In genomic region chr15:68819451-68820204, GRCh38 we compare ENCODE assay signal across 8 cellular contexts. TPM values are rescaled to one million over a fixed set of nuclear protein-coding genes. Genes with fewer than 3 reads are reported as not detected.
DNase-seq lines count a peak whose midpoint lies in the region; ATAC-seq and TF ChIP-seq lines count a peak whose summit lies in the region.

No MANE protein-coding gene starts in this region.

- H3K4me1 ChIP-seq in OCI-LY1 (ENCODE audit: insufficient read depth, low read length, severe bottlenecking) (peaks cover 43% of the 10 kb centered on the region), foreskin keratinocyte (no peaks in the 10 kb centered on the region), neuronal stem cell (ENCODE audit: control insufficient read depth in 2 of 2, insufficient read depth in 1 of 2, low read depth in 1 of 2, low read length in 2 of 2) (peaks cover 14 to 16% of the 10 kb centered on the region in 2 donors), aorta (ENCODE audit: control insufficient read depth in 1 of 2, insufficient read depth in 2 of 2, low read length in 2 of 2) (no peaks in the 10 kb centered on the region)

- H3K36me3 ChIP-seq in OCI-LY1 (ENCODE audit: insufficient read depth, low read length) (peaks cover 31% of the 10 kb centered on the region; the same call in 1 of the 2 replicates), neuronal stem cell (replicated peaks in 1 of 2; ENCODE audit: control insufficient read depth in 2 of 2, insufficient read depth in 2 of 2, low read length in 2 of 2) (peaks cover 6 to 20% of the 10 kb centered on the region in 2 donors), aorta (ENCODE audit: control insufficient read depth in 1 of 2, insufficient read depth in 2 of 2, low read length in 1 of 2) (no peaks in the 10 kb centered on the region)

- no peaks in the 10 kb centered on the region for H3K9me2 ChIP-seq in OCI-LY1 (ENCODE audit: low read depth, low read length)

- peak overlapping the region; percentile 98 for H3K4me3 ChIP-seq in AG09309 (ENCODE audit: control insufficient read depth, low read depth, low read length)
- peak overlapping the region; percentile 77 for H3K4me3 ChIP-seq in OCI-LY1 (ENCODE audit: low read depth, low read length, poor library complexity, severe bottlenecking)
- H3K4me3 ChIP-seq in neuronal stem cell (ENCODE audit: low read length in 2 of 2): peak overlapping the region; percentile 92 to 100
- H3K4me3 ChIP-seq in aorta (ENCODE audit: low read length in 2 of 2): peak overlapping the region; percentile 67 to 86

- TF ChIP-seq CTCF in AG09309 (IDR thresholded peaks at IDR 0.05; ENCODE audit: control insufficient read depth, insufficient read depth, low read depth, low read length, missing control alignments) (no peak), OCI-LY1 (IDR thresholded peaks at IDR 0.05; ENCODE audit: low read length) (no peak), foreskin keratinocyte (conservative IDR thresholded peaks at IDR 0.05) (no peak)

- peak overlapping the region; percentile 67 for H2BK12ac ChIP-seq in neuronal stem cell (ENCODE audit: low read length)

- peak overlapping the region; percentile 97 for H3K23ac ChIP-seq in neuronal stem cell (ENCODE audit: low read depth, low read length, poor library complexity)

- H2AK5ac ChIP-seq in neuronal stem cell (ENCODE audit: low read depth, low read length): peak overlapping the region; percentile 98

- H3K18ac ChIP-seq in neuronal stem cell (ENCODE audit: low read length): peak overlapping the region; percentile 100

- H4K91ac ChIP-seq in neuronal stem cell (ENCODE audit: low read depth, low read length, poor library complexity): peak overlapping the region; percentile 58

- H3K14ac ChIP-seq in neuronal stem cell (ENCODE audit: low read length): peak overlapping the region; percentile 98

- H3K9ac ChIP-seq in OCI-LY1 (ENCODE audit: low read length): peak overlapping the region; percentile 92
- peak overlapping the region; percentile 97 for H3K9ac ChIP-seq in neuronal stem cell (ENCODE audit: low read depth, low read length, poor library complexity)

- peak overlapping the region; percentile 83 for H3K27ac ChIP-seq in OCI-LY1 (ENCODE audit: low read depth, low read length, poor library complexity, severe bottlenecking)
- H3K27ac ChIP-seq in foreskin keratinocyte: peak overlapping the region; percentile 97
- H3K27ac ChIP-seq in neuronal stem cell (replicated peaks; ENCODE audit: low read length): peak overlapping the region; percentile 94
- peak overlapping the region; percentile 44 to 64 for H3K27ac ChIP-seq in aorta (ENCODE audit: low read depth in 1 of 2, low read length in 2 of 2)

- H3K79me2 ChIP-seq in OCI-LY1 (ENCODE audit: insufficient read depth, low read length): peaks cover 56% of the 10 kb centered on the region

- H3K27me3 ChIP-seq in OCI-LY1 (ENCODE audit: insufficient read depth, low read length) (no peaks in the 10 kb centered on the region), foreskin keratinocyte (no peaks in the 10 kb centered on the region), neuronal stem cell (ENCODE audit: control insufficient read depth in 3 of 3, insufficient read depth in 3 of 3, low read depth in 1 of 3, low read length in 3 of 3) (no peaks in the 10 kb centered on the region), aorta (ENCODE audit: control insufficient read depth in 1 of 2, insufficient read depth in 2 of 2, low read length in 1 of 2) (no peaks in the 10 kb centered on the region)

- no peaks in the 10 kb centered on the region for H4K20me1 ChIP-seq in OCI-LY1 (ENCODE audit: insufficient read depth, low read length)

- peaks cover 5% of the 10 kb centered on the region for H3K79me1 ChIP-seq in neuronal stem cell (ENCODE audit: low read depth, low read length)

- H3K4ac ChIP-seq in neuronal stem cell (ENCODE audit: low read length): peak overlapping the region; percentile 99

- no peaks in the 10 kb centered on the region for H3K9me3 ChIP-seq in OCI-LY1 (ENCODE audit: low read length)
- no peaks in the 10 kb centered on the region for H3K9me3 ChIP-seq in neuronal stem cell (replicated peaks in 1 of 2; ENCODE audit: control insufficient read depth in 2 of 2, insufficient read depth in 1 of 2, low read depth in 1 of 2, low read length in 2 of 2)
- H3K9me3 ChIP-seq in aorta (ENCODE audit: control insufficient read depth, low read length): no peaks in the 10 kb centered on the region

- H2BK15ac ChIP-seq in neuronal stem cell (ENCODE audit: low read length): peak overlapping the region; percentile 90

- no peak for DNase-seq in AG09309 (ENCODE audit: low read depth)
- peak; percentile 47 for DNase-seq in activated naive CD4-positive, alpha-beta T cell treated with Interleukin-2 at 50 U/mL for 16 hours
- peak in 1 of 2 donors; percentile 57 for DNase-seq in foreskin keratinocyte
- DNase-seq in neuronal stem cell (ENCODE audit: low spot score): peak; percentile 45
- peak; percentile 56 to 84 for DNase-seq in aorta

- no CpG with 5 or more reads among the region's 52 CpGs for WGBS in neuronal stem cell (ENCODE audit: extremely low coverage in 2 of 2, insufficient read length in 2 of 2, insufficient replicate concordance in 1 of 2), 2 donors
- 0 to 1% methylated on average over 51 to 52 of the region's 52 CpGs for WGBS in aorta, 2 donors

- ATAC-seq in foreskin keratinocyte (no peak), aorta (ENCODE audit: low FRiP score) (peak; percentile 51), GM21528 (IDR thresholded peaks at IDR 0.05; ENCODE audit: low FRiP score, unreplicated experiment) (no peak)

- H2BK5ac ChIP-seq in neuronal stem cell (ENCODE audit: low read length): peak overlapping the region; percentile 99

- intact Hi-C loops in aorta (cut with DNase I): loop anchor here in 1 of 2 donors (5.0 kb wide), 1 partner anchor 87 kb away; no protein-coding TSS in a partner anchor

- peak overlapping the region; percentile 93 for H2BK120ac ChIP-seq in neuronal stem cell (ENCODE audit: low read depth, low read length)

- H2AFZ ChIP-seq in OCI-LY1 (ENCODE audit: low read length) (no peak overlapping the region), neuronal stem cell (ENCODE audit: low read length) (peak overlapping the region; percentile 78)

- H4K8ac ChIP-seq in neuronal stem cell (ENCODE audit: low read depth, low read length): no peak overlapping the region

- peak overlapping the region; percentile 74 for H3K4me2 ChIP-seq in OCI-LY1 (ENCODE audit: low read length)
- H3K4me2 ChIP-seq in neuronal stem cell (ENCODE audit: insufficient read depth, low read length, poor library complexity, severe bottlenecking): peak overlapping the region; percentile 83

- peak; percentile 16 for TF ChIP-seq POLR2A in GM19099 (IDR thresholded peaks at IDR 0.05; ENCODE audit: extremely low read depth, insufficient read length, low read depth)

- no peaks in the 10 kb centered on the region for H3F3A ChIP-seq in OCI-LY1 (ENCODE audit: insufficient read depth, low read length)

RNA-seq across cellular contexts. Expression of gene ANP32A, which starts 1.1 kb away (rescaled TPM):
- 104 and 145 TPM in 2 replicates for total RNA-seq in foreskin keratinocyte
- polyA plus RNA-seq in foreskin keratinocyte: 150 and 179 TPM in 2 replicates
- 488 TPM for polyA plus RNA-seq in neuronal stem cell (2013, experiment 1 of 2)
- 480 TPM for polyA plus RNA-seq in neuronal stem cell (2013, experiment 2 of 2)
- total RNA-seq in aorta: 100 to 1,000 TPM in 1 of 2 donors, 10 to 100 TPM in 1; 76.1 to 106 TPM
- polyA plus RNA-seq in aorta: 10 to 100 TPM; 63.2 to 63.5 TPM
